ENCODE assay signal across 1 cellular context in the genomic region with DNA sequence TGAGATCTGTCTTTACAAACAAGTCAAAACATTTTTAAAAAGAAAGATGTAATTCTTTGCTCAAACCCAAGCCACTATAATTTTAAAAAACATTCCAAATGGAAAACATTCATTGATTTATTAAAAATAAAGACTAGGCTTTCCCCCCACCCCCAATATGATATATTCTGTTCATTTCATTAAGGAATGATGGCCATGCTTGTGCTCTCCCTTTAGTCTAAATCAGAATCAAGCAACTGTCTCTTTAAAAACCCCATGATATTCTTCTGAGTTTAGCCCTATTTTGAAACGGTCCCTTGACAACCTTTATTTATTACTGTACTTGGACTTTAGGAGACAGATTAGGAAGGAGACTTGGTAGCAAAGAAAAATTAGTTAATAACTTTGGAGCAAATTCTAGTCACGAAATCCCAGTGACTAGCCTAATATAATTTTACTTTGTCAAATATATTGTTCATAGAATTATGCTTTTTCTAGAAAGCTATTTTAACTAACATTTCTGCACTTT.
TF ChIP-seq lines count a peak whose summit lies in the region.

No MANE protein-coding gene starts in this region.

TF ChIP-seq in endothelial cell of umbilical vein, 7 proteins besides CTCF, POLR2A, EP300 and RAD21:
- TF ChIP-seq GATA2 (IDR thresholded peaks at IDR 0.05; ENCODE audit: insufficient read depth, insufficient read length, low read depth, low read length) (no peak), MYC (IDR thresholded peaks at IDR 0.05; ENCODE audit: low read depth, low read length) (no peak), POLR2AphosphoS5 (IDR thresholded peaks at IDR 0.05; ENCODE audit: insufficient read depth, low read depth, low read length) (no peak), JUN (IDR thresholded peaks at IDR 0.05; ENCODE audit: borderline replicate concordance, insufficient read depth, insufficient read length, low read depth) (no peak), FOS (IDR thresholded peaks at IDR 0.05; ENCODE audit: borderline replicate concordance, insufficient read depth, low read length) (no peak), EZH2 (IDR thresholded peaks at IDR 0.05; ENCODE audit: borderline replicate concordance, low read depth, low read length, severe bottlenecking) (no peak)
- TF ChIP-seq, protein P1, sequence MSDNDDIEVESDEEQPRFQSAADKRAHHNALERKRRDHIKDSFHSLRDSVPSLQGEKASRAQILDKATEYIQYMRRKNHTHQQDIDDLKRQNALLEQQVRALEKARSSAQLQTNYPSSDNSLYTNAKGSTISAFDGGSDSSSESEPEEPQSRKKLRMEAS (IDR thresholded peaks at IDR 0.05; ENCODE audit: insufficient read depth, insufficient read length), result no peak
